33 cellular contexts compared by ENCODE assay signal in the genomic region with DNA sequence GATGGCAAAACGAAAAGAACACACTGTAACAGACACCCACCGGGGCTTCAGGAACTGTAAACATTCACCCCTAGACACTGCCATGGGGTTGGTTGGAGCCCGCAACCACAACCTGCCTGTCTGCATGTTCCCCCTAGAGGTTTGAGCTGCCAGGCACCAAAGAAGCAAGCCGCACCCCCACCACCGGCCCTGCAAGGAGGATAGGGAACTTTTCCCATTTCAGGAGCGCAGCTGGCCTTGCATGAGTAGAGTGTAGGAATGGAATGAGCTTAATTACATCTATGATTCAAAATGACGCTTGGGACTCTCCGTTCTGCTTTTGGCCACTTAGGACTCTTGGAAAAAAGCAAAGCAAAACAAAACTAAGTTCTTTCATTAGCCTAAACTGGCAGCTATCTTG.
A peak's percentile ranks its signal among the peaks of the same experiment; 100 is the strongest.
DNase-seq lines count a peak whose midpoint lies in the region; ATAC-seq, FAIRE-seq and TF ChIP-seq lines count a peak whose summit lies in the region.
"Had no signal": no experiment of that assay in that cellular context is flagged by ENCODE, and none has a peak within 500 bp of the region (broad histone marks: within the 10 kb centered on the region; RNA-seq: fewer than 3 reads in every experiment).

No MANE protein-coding gene starts in this region.

- H3K4me1 ChIP-seq in GM12878 (ENCODE audit: control insufficient read depth, insufficient read depth, low read length) (peaks cover 13% of the 10 kb centered on the region), sigmoid colon (peaks cover 0 to 15% (median 0%) of the 10 kb centered on the region in 4 donors), esophagus squamous epithelium (no peaks in the 10 kb centered on the region)
- H3K4me1 ChIP-seq: BE2C, left ventricle myocardium inferior, Peyer's patch, psoas muscle, stomach, tibial artery had no signal

- no peak overlapping the region; the same call in 1 of the 2 replicates for H3K27ac ChIP-seq in GM12878 (ENCODE audit: control insufficient read depth, insufficient read depth)
- no peak overlapping the region for H3K27ac ChIP-seq in sigmoid colon
- no peak overlapping the region for H3K27ac ChIP-seq in esophagus squamous epithelium
- H3K27ac ChIP-seq: gastrocnemius medialis, left ventricle myocardium inferior, psoas muscle, stomach, tibial artery had no signal

- H3K27me3 ChIP-seq in GM12878 (replicated peaks in 1 of 2; ENCODE audit: control insufficient read depth in 2 of 2, insufficient read depth in 2 of 2, low read length in 1 of 2), result no peaks in the 10 kb centered on the region
- H3K27me3 ChIP-seq in sigmoid colon, result no peaks in the 10 kb centered on the region
- H3K27me3 ChIP-seq in esophagus squamous epithelium, result no peaks in the 10 kb centered on the region
- H3K27me3 ChIP-seq: gastrocnemius medialis, Peyer's patch, stomach, tibial artery had no signal

- POLR2A ChIA-PET in GM12878 (lab: Charles Lee), result interaction anchor here (0.6 kb wide), 1 partner anchor 521 kb away, joined by 3 read pairs; no protein-coding TSS in a partner anchor

- H3K4me3 ChIP-seq in GM12878, result no peak overlapping the region
- H3K4me3 ChIP-seq in sigmoid colon, result no peak overlapping the region
- H3K4me3 ChIP-seq in esophagus squamous epithelium, result no peak overlapping the region
- H3K4me3 ChIP-seq: gastrocnemius medialis, left ventricle myocardium inferior, Peyer's patch, psoas muscle, smooth muscle cell, stomach, tibial artery had no signal

- no peak overlapping the region for H3K9ac ChIP-seq in GM12878 (ENCODE audit: control insufficient read depth, insufficient read depth, low read length)

- no peaks in the 10 kb centered on the region for H3K79me2 ChIP-seq in GM12878 (ENCODE audit: control insufficient read depth, insufficient read depth, low read length)

- TF ChIP-seq CTCF in GM12878 (IDR thresholded peaks at IDR 0.05 in 2 of 3, conservative IDR thresholded peaks at IDR 0.05 in 1 of 3; ENCODE audit: control insufficient read depth in 2 of 3, extremely low read depth in 1 of 3, insufficient read depth in 1 of 3, low read depth in 3 of 3, low read length in 3 of 3), result no peak
- no peak for TF ChIP-seq CTCF in sigmoid colon (IDR thresholded peaks at IDR 0.05)
- TF ChIP-seq CTCF in esophagus squamous epithelium (IDR thresholded peaks at IDR 0.05), result no peak

- no peak for DNase-seq in GM12878 (ENCODE audit: low read depth, low spot score)
- DNase-seq in left kidney (ENCODE audit: low read depth, low spot score), result peak; percentile 82
- peak; percentile 70 for DNase-seq in sigmoid colon
- no peak for DNase-seq in retina
- DNase-seq in esophagus squamous epithelium (lab: John Stamatoyannopoulos, UW), result no peak
- DNase-seq: ACHN; activated CD4-positive, alpha-beta T cell treated with anti-CD3 and anti-CD28 coated beads for 1 hour; activated CD8-positive, alpha-beta T cell treated with anti-CD3 and anti-CD28 coated beads, Interleukin-2, amount 10 ng/mL, durations not matched to agents 7 days and 5 days; activated naive CD4-positive, alpha-beta T cell treated with anti-CD3 and anti-CD28 coated beads, Interleukin-2, amount 50 U/mL, for 16 hours; amniotic stem cell; BE2C; CD8-positive, alpha-beta T cell; dermis blood vessel endothelial cell; EL; gastrocnemius medialis; left ventricle myocardium inferior; mesenchymal stem cell; naive thymus-derived CD4-positive, alpha-beta T cell; NCI-H1694; NCI-H82; occipital lobe; Peyer's patch; SIG-M5; stimulated activated CD4-positive, alpha-beta T cell treated with anti-CD3 and anti-CD28 coated beads, Interleukin-1b, Interleukin-23, amount 100 ng/mL, for 48 hours; stimulated activated CD8-positive, alpha-beta memory T cell treated with anti-CD3 and anti-CD28 coated beads, Interleukin-4, amount 100 ng/mL, for 48 hours; stomach; tibial artery had no signal

- WGBS in GM12878 (ENCODE audit: insufficient coverage, insufficient replicate concordance, low lambda C conversion rate, missing lambda C conversion rate), result 29% methylated on average over 8 of the region's 8 CpGs
- WGBS in sigmoid colon, 2 donors, result 76 to 77% methylated on average over 8 of the region's 8 CpGs
- 72 to 79% methylated on average over 5 to 8 of the region's 8 CpGs for WGBS in esophagus squamous epithelium, 2 donors

- CTCF ChIA-PET in GM12878 (lab: Yijun Ruan, JAX), result interaction anchor here (1.1 to 2.5 kb wide), 3 partner anchors 10 to 21 kb away, joined by 4 to 6 read pairs (median 4); no protein-coding TSS in a partner anchor

- peak overlapping the region; percentile 41 for H2AFZ ChIP-seq in GM12878 (ENCODE audit: control insufficient read depth, low read depth, low read length)

- no peak for TF ChIP-seq EP300 in GM12878 (IDR thresholded peaks at IDR 0.05; ENCODE audit: borderline replicate concordance in 1 of 2, control insufficient read depth in 1 of 2, low read depth in 2 of 2, low read length in 2 of 2)
- peak in 2 of 4 donors; percentile 9 to 24 for TF ChIP-seq EP300 in sigmoid colon (IDR thresholded peaks at IDR 0.05)

- no peak for FAIRE-seq in GM12878 (lab: Jason Lieb, UNC)
- FAIRE-seq: endometrium had no signal

- TF ChIP-seq POLR2A in GM12878 (IDR thresholded peaks at IDR 0.05; ENCODE audit: low read depth, low read length), result no peak
- no peak for TF ChIP-seq POLR2A in sigmoid colon (IDR thresholded peaks at IDR 0.05)
- no peak for TF ChIP-seq POLR2A in esophagus squamous epithelium (IDR thresholded peaks at IDR 0.05)

- H3K36me3 ChIP-seq in GM12878 (ENCODE audit: control insufficient read depth in 2 of 2, insufficient read depth in 2 of 2, low read length in 1 of 2) (no peaks in the 10 kb centered on the region), sigmoid colon (no peaks in the 10 kb centered on the region), esophagus squamous epithelium (no peaks in the 10 kb centered on the region)
- H3K36me3 ChIP-seq: BE2C, gastrocnemius medialis, left ventricle myocardium inferior, Peyer's patch, stomach, tibial artery had no signal

- H4K20me1 ChIP-seq in GM12878 (ENCODE audit: control insufficient read depth, insufficient read depth), result no peaks in the 10 kb centered on the region

- SMC1A ChIA-PET in GM12878 (lab: Charles Lee; ENCODE audit: uncharacterized antibody, unreplicated experiment), result interaction anchor here (0.7 to 2.1 kb wide), 7 partner anchors 9 to 45 kb away, joined by 3 to 9 read pairs (median 3); no protein-coding TSS in a partner anchor

- in situ Hi-C loops in GM12878 (cut with MboI), result no loop called here

- no peak for TF ChIP-seq RAD21 in GM12878 (IDR thresholded peaks at IDR 0.05; ENCODE audit: insufficient read depth, low read depth, low read length)

- RAD21 ChIA-PET in GM12878 (lab: Charles Lee; ENCODE audit: unreplicated experiment), result no interaction called here

- H3K9me3 ChIP-seq in GM12878 (replicated peaks; ENCODE audit: control insufficient read depth, insufficient read depth, low read length), result no peaks in the 10 kb centered on the region; the same call in 2 of the 3 replicates
- no peaks in the 10 kb centered on the region for H3K9me3 ChIP-seq in sigmoid colon
- H3K9me3 ChIP-seq in esophagus squamous epithelium, result no peaks in the 10 kb centered on the region
- H3K9me3 ChIP-seq: BE2C, gastrocnemius medialis, left ventricle myocardium inferior, Peyer's patch, psoas muscle, stomach, tibial artery had no signal

- no TSS peak for BruUV-seq in GM12878 (replicated peaks; lab: Mats Ljungman, UMichigan)

- ATAC-seq in GM21786 (IDR thresholded peaks at IDR 0.05; ENCODE audit: unreplicated experiment) (peak; percentile 18), GM12878 (peak; percentile 45), HG03460 (IDR thresholded peaks at IDR 0.05; ENCODE audit: unreplicated experiment) (no peak)
- ATAC-seq: activated CD8-positive, alpha-beta T cell treated with anti-CD3 and anti-CD28 coated beads, Interleukin-2, amount 10 ng/mL, durations not matched to agents 7 days and 5 days; activated T-helper 17 cell treated with anti-CD3 and anti-CD28 coated beads, Interleukin-2, amount 50 U/mL, for 72 hours; CD8-positive, alpha-beta T cell; naive thymus-derived CD4-positive, alpha-beta T cell; psoas muscle had no signal

- H3K4me2 ChIP-seq in GM12878 (ENCODE audit: control insufficient read depth, insufficient read depth), result no peak overlapping the region
- H3K4me2 ChIP-seq: smooth muscle cell had no signal

- intact Hi-C loops in GM12878 (cut with micrococcal nuclease; ENCODE audit: unreplicated experiment) (loop anchor here (5.0 kb wide), 1 partner anchor 310 kb away; no protein-coding TSS in a partner anchor), sigmoid colon (cut with DNase I) (no loop called here), esophagus squamous epithelium (cut with DNase I) (no loop called here)

TF ChIP-seq in GM12878, 131 proteins besides CTCF, POLR2A, EP300 and RAD21 (continues in another document):
- no peak for TF ChIP-seq RFX5 (IDR thresholded peaks at IDR 0.05; ENCODE audit: low read depth, low read length)
- TF ChIP-seq EGR1 (IDR thresholded peaks at IDR 0.05; ENCODE audit: borderline replicate concordance in 1 of 2, low read depth in 2 of 2, low read length in 2 of 2), result no peak
- no peak for TF ChIP-seq KDM1A (IDR thresholded peaks at IDR 0.05; ENCODE audit: borderline replicate concordance)
- no peak for TF ChIP-seq SIX5 (IDR thresholded peaks at IDR 0.05; ENCODE audit: low read depth, low read length, severe bottlenecking)
- no peak for TF ChIP-seq CREB1 (IDR thresholded peaks at IDR 0.05; ENCODE audit: low read depth)
- TF ChIP-seq ZNF207 (IDR thresholded peaks at IDR 0.05; ENCODE audit: borderline replicate concordance), result no peak
- TF ChIP-seq RB1 (IDR thresholded peaks at IDR 0.05; ENCODE audit: borderline replicate concordance), result no peak
- no peak for TF ChIP-seq ZNF217 (IDR thresholded peaks at IDR 0.05)
- no peak for TF ChIP-seq BCLAF1 (IDR thresholded peaks at IDR 0.05)

Comparison
In these comparisons a context has a peak if more than half of its experiments do, and no peak if none do; other contexts are left out.
1. DNase-seq: peak in left kidney (single experiment) and sigmoid colon (single experiment); none in GM12878 (single experiment), retina (single experiment) and esophagus squamous epithelium (single experiment).